In genomic region chr7:107392811-107393210, GRCh38 we compare ENCODE assay signal across 15 cellular contexts.
DNase-seq lines count a peak whose midpoint lies in the region; ATAC-seq and TF ChIP-seq lines count a peak whose summit lies in the region.
"Had no signal": no experiment of that assay in that cellular context is flagged by ENCODE, and none has a peak within 500 bp of the region (broad histone marks: within the 10 kb centered on the region; RNA-seq: fewer than 3 reads in every experiment).

No MANE protein-coding gene starts in this region.

- no peak for TF ChIP-seq CTCF in uterus (IDR thresholded peaks at IDR 0.05)

- H3K27me3 ChIP-seq in adipocyte (replicated peaks; ENCODE audit: control insufficient read depth, insufficient read depth, low read length) (no peaks in the 10 kb centered on the region), uterus (no peaks in the 10 kb centered on the region)
- H3K27me3 ChIP-seq: BLaER1 had no signal

- peak overlapping the region; percentile 18 for H3K9ac ChIP-seq in adipocyte (ENCODE audit: low read length)
- H3K9ac ChIP-seq: BLaER1 had no signal

- H3K4me1 ChIP-seq in adipocyte (ENCODE audit: control insufficient read depth, insufficient read depth, low read length) = peaks cover 38% of the 10 kb centered on the region
- peaks cover 0 to 19% of the 10 kb centered on the region in 2 donors for H3K4me1 ChIP-seq in uterus
- H3K4me1 ChIP-seq: BLaER1 had no signal

- H3K9me3 ChIP-seq in adipocyte (ENCODE audit: control insufficient read depth, low read length) (no peaks in the 10 kb centered on the region), uterus (no peaks in the 10 kb centered on the region)
- H3K9me3 ChIP-seq: BLaER1, Caco-2, HAP-1 had no signal

- no peaks in the 10 kb centered on the region for H3K36me3 ChIP-seq in adipocyte (ENCODE audit: control insufficient read depth, insufficient read depth, low read length, severe bottlenecking)
- H3K36me3 ChIP-seq in uterus = no peaks in the 10 kb centered on the region
- H3K36me3 ChIP-seq: BLaER1, HAP-1 had no signal

- ATAC-seq in HG03095 (IDR thresholded peaks at IDR 0.05; ENCODE audit: unreplicated experiment) (no peak), GM21381 (IDR thresholded peaks at IDR 0.05; ENCODE audit: unreplicated experiment) (no peak)
- ATAC-seq: HepG2 had no signal

- no peak overlapping the region for H3K4me3 ChIP-seq in adipocyte (ENCODE audit: low read length)
- no peak overlapping the region for H3K4me3 ChIP-seq in uterus
- H3K4me3 ChIP-seq: BLaER1, HAP-1 had no signal

- DNase-seq in EH (ENCODE audit: low read depth) (peak; percentile 25), adipocyte (ENCODE audit: low read depth) (no peak), fibroblast of peridontal ligament (ENCODE audit: extremely low read depth) (peak; percentile 39), uterus (no peak), SK-N-DZ (ENCODE audit: low spot score) (no peak), inferior parietal cortex (ENCODE audit: extremely low spot score) (no peak)
- DNase-seq: Caco-2; CD8-positive, alpha-beta memory T cell; DND-41; GF-D8 had no signal

- intact Hi-C loops in uterus (cut with DNase I; ENCODE audit: low total_unique reads) = no loop called here

- H3K27ac ChIP-seq in uterus = peak overlapping the region; percentile 72 to 73
- H3K27ac ChIP-seq: BLaER1 had no signal

- no peak for TF ChIP-seq POLR2A in uterus (IDR thresholded peaks at IDR 0.05)

Comparison
In these comparisons a context has a peak if more than half of its experiments do, and no peak if none do; other contexts are left out.
1. DNase-seq: peak in EH (single experiment) and fibroblast of peridontal ligament (single experiment); none in adipocyte (single experiment), uterus (0 of 2), SK-N-DZ (single experiment) and inferior parietal cortex (single experiment).